1 cellular context compared by ENCODE assay signal in the genomic region with DNA sequence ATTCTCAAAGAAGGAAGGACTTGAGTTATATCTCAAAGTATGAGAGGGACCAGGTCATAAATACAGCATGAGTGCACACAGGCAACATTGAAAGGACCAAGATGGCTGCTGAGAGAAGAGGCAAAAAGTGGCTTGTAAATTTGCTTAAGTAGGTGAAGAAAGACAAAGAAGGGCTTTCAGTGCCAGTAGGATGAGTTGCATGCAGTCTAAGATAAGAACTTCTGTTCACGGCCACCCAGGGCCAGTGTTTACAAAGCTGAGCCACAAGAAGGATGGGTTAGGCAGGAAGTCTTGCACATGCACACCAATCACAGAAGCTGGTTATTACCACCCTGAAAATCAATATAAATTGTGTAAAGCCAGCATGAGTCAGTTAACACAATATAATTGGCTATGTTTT.
TF ChIP-seq lines count a peak whose summit lies in the region.

No MANE protein-coding gene starts in this region.

TF ChIP-seq in K562, 482 proteins besides CTCF, POLR2A, EP300 and RAD21 (continued from another document and continues in another):
- TF ChIP-seq, protein P1, sequence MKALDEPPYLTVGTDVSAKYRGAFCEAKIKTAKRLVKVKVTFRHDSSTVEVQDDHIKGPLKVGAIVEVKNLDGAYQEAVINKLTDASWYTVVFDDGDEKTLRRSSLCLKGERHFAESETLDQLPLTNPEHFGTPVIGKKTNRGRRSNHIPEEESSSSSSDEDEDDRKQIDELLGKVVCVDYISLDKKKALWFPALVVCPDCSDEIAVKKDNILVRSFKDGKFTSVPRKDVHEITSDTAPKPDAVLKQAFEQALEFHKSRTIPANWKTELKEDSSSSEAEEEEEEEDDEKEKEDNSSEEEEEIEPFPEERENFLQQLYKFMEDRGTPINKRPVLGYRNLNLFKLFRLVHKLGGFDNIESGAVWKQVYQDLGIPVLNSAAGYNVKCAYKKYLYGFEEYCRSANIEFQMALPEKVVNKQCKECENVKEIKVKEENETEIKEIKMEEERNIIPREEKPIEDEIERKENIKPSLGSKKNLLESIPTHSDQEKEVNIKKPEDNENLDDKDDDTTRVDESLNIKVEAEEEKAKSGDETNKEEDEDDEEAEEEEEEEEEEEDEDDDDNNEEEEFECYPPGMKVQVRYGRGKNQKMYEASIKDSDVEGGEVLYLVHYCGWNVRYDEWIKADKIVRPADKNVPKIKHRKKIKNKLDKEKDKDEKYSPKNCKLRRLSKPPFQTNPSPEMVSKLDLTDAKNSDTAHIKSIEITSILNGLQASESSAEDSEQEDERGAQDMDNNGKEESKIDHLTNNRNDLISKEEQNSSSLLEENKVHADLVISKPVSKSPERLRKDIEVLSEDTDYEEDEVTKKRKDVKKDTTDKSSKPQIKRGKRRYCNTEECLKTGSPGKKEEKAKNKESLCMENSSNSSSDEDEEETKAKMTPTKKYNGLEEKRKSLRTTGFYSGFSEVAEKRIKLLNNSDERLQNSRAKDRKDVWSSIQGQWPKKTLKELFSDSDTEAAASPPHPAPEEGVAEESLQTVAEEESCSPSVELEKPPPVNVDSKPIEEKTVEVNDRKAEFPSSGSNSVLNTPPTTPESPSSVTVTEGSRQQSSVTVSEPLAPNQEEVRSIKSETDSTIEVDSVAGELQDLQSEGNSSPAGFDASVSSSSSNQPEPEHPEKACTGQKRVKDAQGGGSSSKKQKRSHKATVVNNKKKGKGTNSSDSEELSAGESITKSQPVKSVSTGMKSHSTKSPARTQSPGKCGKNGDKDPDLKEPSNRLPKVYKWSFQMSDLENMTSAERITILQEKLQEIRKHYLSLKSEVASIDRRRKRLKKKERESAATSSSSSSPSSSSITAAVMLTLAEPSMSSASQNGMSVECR (CRISPR knock-in tag; IDR thresholded peaks at IDR 0.05): no peak
- TF ChIP-seq ZNF395 (CRISPR knock-in tag; IDR thresholded peaks at IDR 0.05) (no peak), ZNF175 (CRISPR knock-in tag; IDR thresholded peaks at IDR 0.05; ENCODE audit: low read depth) (no peak), SOX6 (IDR thresholded peaks at IDR 0.05) (peak; percentile 77), TCF7L2 (IDR thresholded peaks at IDR 0.05; ENCODE audit: low read depth, low read length) (no peak), CC2D1A (IDR thresholded peaks at IDR 0.05) (peak; percentile 65; the same call in 1 of the 2 replicates), MED1 (CRISPR knock-in tag; IDR thresholded peaks at IDR 0.05; ENCODE audit: borderline replicate concordance) (no peak), SNIP1 (IDR thresholded peaks at IDR 0.05; ENCODE audit: low read depth) (no peak), BCOR (IDR thresholded peaks at IDR 0.05) (no peak), HMBOX1 (IDR thresholded peaks at IDR 0.05) (peak; percentile 51; the same call in 1 of the 2 replicates), BCLAF1 (IDR thresholded peaks at IDR 0.05; ENCODE audit: borderline replicate concordance in 1 of 2, control insufficient read depth in 1 of 2, low read depth in 2 of 2, low read length in 1 of 2) (no peak), EP400 (IDR thresholded peaks at IDR 0.05) (no peak), ZNF282 (CRISPR knock-in tag; IDR thresholded peaks at IDR 0.05) (no peak), FOXK1 (CRISPR knock-in tag; IDR thresholded peaks at IDR 0.05; ENCODE audit: borderline replicate concordance) (no peak), CBFB (CRISPR knock-in tag; IDR thresholded peaks at IDR 0.05) (no peak), JUN (IDR thresholded peaks at IDR 0.05; ENCODE audit: borderline replicate concordance, low read depth, low read length) (no peak), JUN (CRISPR knock-in tag; IDR thresholded peaks at IDR 0.05; ENCODE audit: borderline replicate concordance) (no peak), GTF2F1 (IDR thresholded peaks at IDR 0.05; ENCODE audit: low read depth, low read length) (no peak), HDAC1 (IDR thresholded peaks at IDR 0.05) (peak in 1 of 2 experiments; percentile 50; a peak in 1 of 4 replicates), TBP (optimal IDR thresholded peaks at IDR 0.05; ENCODE audit: low read depth, low read length) (no peak), ZNF699 (CRISPR knock-in tag; IDR thresholded peaks at IDR 0.05; ENCODE audit: insufficient replicate concordance) (no peak), RBBP5 (IDR thresholded peaks at IDR 0.05; ENCODE audit: borderline replicate concordance, insufficient read depth, low read length, poor library complexity, severe bottlenecking) (no peak), DPF2 (IDR thresholded peaks at IDR 0.05) (peak; percentile 72), PYGO2 (tag; IDR thresholded peaks at IDR 0.05) (no peak), C11orf30 (IDR thresholded peaks at IDR 0.05; ENCODE audit: low read depth) (no peak), BHLHE40 (IDR thresholded peaks at IDR 0.05; ENCODE audit: low read length) (peak; percentile 60), STAG1 (CRISPR knock-in tag; IDR thresholded peaks at IDR 0.05; ENCODE audit: borderline replicate concordance) (no peak), STAT5A (IDR thresholded peaks at IDR 0.05; ENCODE audit: borderline replicate concordance, low read length) (no peak), U2AF2 (optimal IDR thresholded peaks at IDR 0.05; ENCODE audit: low read depth, low read length) (no peak), JUNB (CRISPR knock-in tag; conservative IDR thresholded peaks at IDR 0.05) (no peak), ZNF124 (CRISPR knock-in tag; IDR thresholded peaks at IDR 0.05) (no peak), FOXA3 (CRISPR knock-in tag; conservative IDR thresholded peaks at IDR 0.05 in 1 of 2, IDR thresholded peaks at IDR 0.05 in 1 of 2) (peak; percentile 83 to 88)
- TF ChIP-seq, protein P2, sequence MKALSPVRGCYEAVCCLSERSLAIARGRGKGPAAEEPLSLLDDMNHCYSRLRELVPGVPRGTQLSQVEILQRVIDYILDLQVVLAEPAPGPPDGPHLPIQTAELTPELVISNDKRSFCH (CRISPR knock-in tag; IDR thresholded peaks at IDR 0.05): no peak
- TF ChIP-seq, protein P2 (tag; IDR thresholded peaks at IDR 0.05): no peak
- TF ChIP-seq, protein P3, sequence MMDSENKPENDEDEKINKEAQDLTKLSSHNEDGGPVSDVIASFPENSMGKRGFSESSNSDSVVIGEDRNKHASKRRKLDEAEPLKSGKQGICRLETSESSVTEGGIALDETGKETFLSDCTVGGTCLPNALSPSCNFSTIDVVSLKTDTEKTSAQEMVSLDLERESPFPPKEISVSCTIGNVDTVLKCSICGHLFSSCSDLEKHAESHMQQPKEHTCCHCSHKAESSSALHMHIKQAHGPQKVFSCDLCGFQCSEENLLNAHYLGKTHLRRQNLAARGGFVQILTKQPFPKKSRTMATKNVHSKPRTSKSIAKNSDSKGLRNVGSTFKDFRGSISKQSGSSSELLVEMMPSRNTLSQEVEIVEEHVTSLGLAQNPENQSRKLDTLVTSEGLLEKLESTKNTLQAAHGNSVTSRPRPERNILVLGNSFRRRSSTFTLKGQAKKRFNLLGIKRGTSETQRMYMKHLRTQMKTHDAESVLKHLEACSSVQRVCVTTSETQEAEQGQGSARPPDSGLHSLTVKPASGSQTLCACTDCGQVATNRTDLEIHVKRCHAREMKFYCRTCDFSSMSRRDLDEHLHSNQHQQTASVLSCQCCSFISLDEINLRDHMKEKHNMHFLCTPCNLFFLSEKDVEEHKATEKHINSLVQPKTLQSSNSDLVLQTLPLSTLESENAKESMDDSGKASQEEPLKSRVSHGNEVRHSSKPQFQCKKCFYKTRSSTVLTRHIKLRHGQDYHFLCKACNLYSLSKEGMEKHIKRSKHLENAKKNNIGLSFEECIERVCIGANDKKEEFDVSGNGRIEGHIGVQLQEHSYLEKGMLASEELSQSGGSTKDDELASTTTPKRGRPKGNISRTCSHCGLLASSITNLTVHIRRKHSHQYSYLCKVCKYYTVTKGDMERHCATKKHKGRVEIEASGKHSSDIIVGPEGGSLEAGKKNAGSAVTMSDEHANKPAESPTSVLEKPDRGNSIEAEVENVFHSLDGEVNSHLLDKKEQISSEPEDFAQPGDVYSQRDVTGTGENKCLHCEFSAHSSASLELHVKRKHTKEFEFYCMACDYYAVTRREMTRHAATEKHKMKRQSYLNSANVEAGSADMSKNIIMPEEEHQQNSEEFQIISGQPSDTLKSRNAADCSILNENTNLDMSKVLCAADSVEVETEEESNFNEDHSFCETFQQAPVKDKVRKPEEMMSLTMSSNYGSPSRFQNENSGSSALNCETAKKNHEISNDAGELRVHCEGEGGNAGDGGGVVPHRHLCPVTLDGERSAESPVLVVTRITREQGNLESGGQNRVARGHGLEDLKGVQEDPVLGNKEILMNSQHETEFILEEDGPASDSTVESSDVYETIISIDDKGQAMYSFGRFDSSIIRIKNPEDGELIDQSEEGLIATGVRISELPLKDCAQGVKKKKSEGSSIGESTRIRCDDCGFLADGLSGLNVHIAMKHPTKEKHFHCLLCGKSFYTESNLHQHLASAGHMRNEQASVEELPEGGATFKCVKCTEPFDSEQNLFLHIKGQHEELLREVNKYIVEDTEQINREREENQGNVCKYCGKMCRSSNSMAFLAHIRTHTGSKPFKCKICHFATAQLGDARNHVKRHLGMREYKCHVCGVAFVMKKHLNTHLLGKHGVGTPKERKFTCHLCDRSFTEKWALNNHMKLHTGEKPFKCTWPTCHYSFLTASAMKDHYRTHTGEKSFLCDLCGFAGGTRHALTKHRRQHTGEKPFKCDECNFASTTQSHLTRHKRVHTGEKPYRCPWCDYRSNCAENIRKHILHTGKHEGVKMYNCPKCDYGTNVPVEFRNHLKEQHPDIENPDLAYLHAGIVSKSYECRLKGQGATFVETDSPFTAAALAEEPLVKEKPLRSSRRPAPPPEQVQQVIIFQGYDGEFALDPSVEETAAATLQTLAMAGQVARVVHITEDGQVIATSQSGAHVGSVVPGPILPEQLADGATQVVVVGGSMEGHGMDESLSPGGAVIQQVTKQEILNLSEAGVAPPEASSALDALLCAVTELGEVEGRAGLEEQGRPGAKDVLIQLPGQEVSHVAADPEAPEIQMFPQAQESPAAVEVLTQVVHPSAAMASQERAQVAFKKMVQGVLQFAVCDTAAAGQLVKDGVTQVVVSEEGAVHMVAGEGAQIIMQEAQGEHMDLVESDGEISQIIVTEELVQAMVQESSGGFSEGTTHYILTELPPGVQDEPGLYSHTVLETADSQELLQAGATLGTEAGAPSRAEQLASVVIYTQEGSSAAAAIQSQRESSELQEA (IDR thresholded peaks at IDR 0.05; ENCODE audit: low read depth): no peak
- TF ChIP-seq, protein P4, sequence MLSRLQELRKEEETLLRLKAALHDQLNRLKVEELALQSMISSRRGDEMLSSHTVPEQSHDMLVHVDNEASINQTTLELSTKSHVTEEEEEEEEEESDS (CRISPR knock-in tag; IDR thresholded peaks at IDR 0.05): no peak
- TF ChIP-seq, protein P5, sequence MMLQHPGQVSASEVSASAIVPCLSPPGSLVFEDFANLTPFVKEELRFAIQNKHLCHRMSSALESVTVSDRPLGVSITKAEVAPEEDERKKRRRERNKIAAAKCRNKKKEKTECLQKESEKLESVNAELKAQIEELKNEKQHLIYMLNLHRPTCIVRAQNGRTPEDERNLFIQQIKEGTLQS (IDR thresholded peaks at IDR 0.05): no peak
- TF ChIP-seq, protein P5 (CRISPR knock-in tag; conservative IDR thresholded peaks at IDR 0.05): no peak
- TF ChIP-seq, protein P6, sequence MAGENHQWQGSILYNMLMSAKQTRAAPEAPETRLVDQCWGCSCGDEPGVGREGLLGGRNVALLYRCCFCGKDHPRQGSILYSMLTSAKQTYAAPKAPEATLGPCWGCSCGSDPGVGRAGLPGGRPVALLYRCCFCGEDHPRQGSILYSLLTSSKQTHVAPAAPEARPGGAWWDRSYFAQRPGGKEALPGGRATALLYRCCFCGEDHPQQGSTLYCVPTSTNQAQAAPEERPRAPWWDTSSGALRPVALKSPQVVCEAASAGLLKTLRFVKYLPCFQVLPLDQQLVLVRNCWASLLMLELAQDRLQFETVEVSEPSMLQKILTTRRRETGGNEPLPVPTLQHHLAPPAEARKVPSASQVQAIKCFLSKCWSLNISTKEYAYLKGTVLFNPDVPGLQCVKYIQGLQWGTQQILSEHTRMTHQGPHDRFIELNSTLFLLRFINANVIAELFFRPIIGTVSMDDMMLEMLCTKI (IDR thresholded peaks at IDR 0.05; ENCODE audit: partially characterized antibody): no peak
